ENCODE assay signal across 29 cellular contexts in the genomic region with DNA sequence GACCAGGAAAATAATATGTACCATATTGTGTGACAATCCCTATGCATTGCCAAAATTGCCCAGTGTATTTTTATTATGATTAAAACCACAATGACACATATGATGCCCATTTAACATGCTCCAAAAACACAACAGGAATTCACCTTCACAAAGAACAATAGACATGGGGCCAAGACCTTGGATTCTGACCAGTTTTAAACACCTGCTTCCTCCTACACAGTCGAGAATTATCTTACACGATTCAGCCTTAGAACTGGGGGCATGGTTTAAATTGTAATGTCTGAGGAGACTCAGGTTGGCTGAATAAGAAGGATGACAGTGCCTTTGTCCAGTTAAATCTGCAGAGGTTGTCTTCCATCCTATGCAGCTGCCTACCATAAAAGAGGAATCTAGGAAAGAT.
"Had no signal": no experiment of that assay in that cellular context is flagged by ENCODE, and none has a peak within 500 bp of the region (broad histone marks: within the 10 kb centered on the region; RNA-seq: fewer than 3 reads in every experiment).

No MANE protein-coding gene starts in this region.

- ATAC-seq: natural killer cell treated with Interleukin-12 subunit alpha and Interleukin-12 subunit beta and Interleukin-15 and Interleukin-18, amount 100 ng/mL, for 72 hours; right cardiac atrium; sciatic nerve; stimulated activated naive B cell treated with anti-CD40 and anti-IgM and Interleukin-4, amounts not matched to agents 10 μg/mL and 1 μg/mL and 100 μg/mL, for 72 hours; stimulated activated naive CD8-positive, alpha-beta T cell treated with anti-CD3 and anti-CD28 coated beads, Interleukin-15, Interleukin-2, amounts not matched to agents 100 U/mL and 50 U/mL, for 24 hours; upper lobe of right lung had no signal

- H3K9me3 ChIP-seq: ovary, prostate gland, upper lobe of right lung had no signal

- FAIRE-seq: islet of Langerhans, kidney, urothelium cell line had no signal

- H3K36me3 Mint-ChIP-seq: mesothelial cell of epicardium; naive B cell; natural killer cell treated with Interleukin-12 subunit alpha and Interleukin-12 subunit beta and Interleukin-15 and Interleukin-18, amount 100 ng/mL, for 72 hours; stimulated activated naive B cell treated with anti-CD40 and anti-IgM and Interleukin-4, amounts not matched to agents 10 μg/mL and 1 μg/mL and 100 μg/mL, for 72 hours had no signal

- H3K27ac Mint-ChIP-seq: mesothelial cell of epicardium; naive B cell; natural killer cell treated with Interleukin-12 subunit alpha and Interleukin-12 subunit beta and Interleukin-15 and Interleukin-18, amount 100 ng/mL, for 72 hours; stimulated activated naive B cell treated with anti-CD40 and anti-IgM and Interleukin-4, amounts not matched to agents 10 μg/mL and 1 μg/mL and 100 μg/mL, for 72 hours had no signal

- H3K27ac ChIP-seq: left ventricle myocardium inferior, ovary, prostate gland, skin epidermis, stomach, suprapubic skin, thoracic aorta, tibial artery, upper lobe of right lung had no signal

- H3K4me1 Mint-ChIP-seq: mesothelial cell of epicardium; naive B cell; stimulated activated naive B cell treated with anti-CD40 and anti-IgM and Interleukin-4, amounts not matched to agents 10 μg/mL and 1 μg/mL and 100 μg/mL, for 72 hours had no signal

- H3K4me3 Mint-ChIP-seq: mesothelial cell of epicardium; naive B cell; natural killer cell treated with Interleukin-12 subunit alpha and Interleukin-12 subunit beta and Interleukin-15 and Interleukin-18, amount 100 ng/mL, for 72 hours; stimulated activated naive B cell treated with anti-CD40 and anti-IgM and Interleukin-4, amounts not matched to agents 10 μg/mL and 1 μg/mL and 100 μg/mL, for 72 hours had no signal

- DNase-seq: hippocampal formation; kidney; left ventricle myocardium inferior; mesendoderm; naive B cell; ovary; posterior cingulate gyrus; retina; right cardiac atrium; stimulated activated CD4-positive, alpha-beta T cell treated with anti-CD3 and anti-CD28 coated beads, Interleukin-12 subunit alpha, Interleukin-12 subunit beta, amount 100 ng/mL, for 4 hours; stimulated activated CD4-positive, alpha-beta T cell treated with anti-CD3 and anti-CD28 coated beads, Interleukin-15, amount 100 ng/mL, for 24 hours; stimulated activated CD4-positive, alpha-beta T cell treated with anti-CD3 and anti-CD28 coated beads, Interleukin-2, amount 100 ng/mL, for 24 hours; stimulated activated CD4-positive, alpha-beta T cell treated with anti-CD3 and anti-CD28 coated beads, Interleukin-4, amount 100 ng/mL, for 1 hour; stimulated activated naive B cell treated with anti-CD40 and anti-IgM and Interleukin-4, amounts not matched to agents 10 μg/mL and 1 μg/mL and 100 μg/mL, for 72 hours; stimulated activated naive CD8-positive, alpha-beta T cell treated with anti-CD3 and anti-CD28 coated beads, Interleukin-15, Interleukin-2, amounts not matched to agents 100 U/mL and 50 U/mL, for 24 hours; stomach; tibial artery; trophoblast cell; upper lobe of right lung had no signal

- H3K4me3 ChIP-seq: left ventricle myocardium inferior, lung, ovary, prostate gland, skin epidermis, stomach, suprapubic skin, thoracic aorta, tibial artery, upper lobe of right lung had no signal

- H3K4me1 ChIP-seq: prostate gland, stomach, suprapubic skin, tibial artery, upper lobe of right lung had no signal

- H3K27me3 ChIP-seq: ovary, stomach, suprapubic skin, tibial artery, upper lobe of right lung had no signal

- H3K36me3 ChIP-seq: left ventricle myocardium inferior, ovary, prostate gland, stomach, suprapubic skin, thoracic aorta, tibial artery, upper lobe of right lung had no signal

- H3K27me3 Mint-ChIP-seq: naive B cell; natural killer cell treated with Interleukin-12 subunit alpha and Interleukin-12 subunit beta and Interleukin-15 and Interleukin-18, amount 100 ng/mL, for 72 hours; stimulated activated naive B cell treated with anti-CD40 and anti-IgM and Interleukin-4, amounts not matched to agents 10 μg/mL and 1 μg/mL and 100 μg/mL, for 72 hours had no signal
